In the genomic region with DNA sequence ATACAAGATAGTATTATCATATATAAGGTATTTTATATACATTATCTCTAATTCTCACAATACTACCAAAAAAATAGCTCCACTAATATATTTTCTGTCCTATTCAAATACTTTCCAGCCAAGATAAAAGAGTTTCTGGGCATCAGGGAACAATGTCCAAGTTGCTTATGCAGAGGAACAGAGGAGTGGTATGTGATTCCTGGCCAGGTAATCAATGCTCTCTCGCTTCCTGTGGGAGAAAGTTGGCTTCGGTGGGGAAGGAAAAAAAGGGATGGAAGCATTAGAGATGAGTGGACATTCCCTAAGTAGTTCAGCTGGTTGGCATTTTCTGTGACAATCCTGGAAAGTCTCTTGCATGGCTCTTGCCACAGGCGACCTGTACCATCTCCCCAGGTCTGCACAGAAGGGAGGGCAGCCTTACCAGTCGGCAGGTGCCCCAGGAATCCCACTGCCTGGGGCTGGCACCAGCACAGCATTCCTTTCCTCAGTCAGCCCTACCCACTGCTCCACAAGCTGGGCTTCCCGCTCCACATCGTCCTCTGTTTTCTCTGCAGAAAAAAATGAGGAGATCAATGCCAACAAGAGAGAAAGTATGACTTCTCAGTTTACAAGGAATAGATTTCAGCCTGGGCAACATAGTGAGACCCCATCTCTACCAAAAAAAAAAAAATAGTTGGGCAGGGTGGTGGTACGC, we compare ENCODE assay signal across 1 cellular context.
TF ChIP-seq lines count a peak whose summit lies in the region.

No MANE protein-coding gene starts in this region.

TF ChIP-seq in HepG2, 621 proteins besides CTCF, POLR2A, EP300 and RAD21 (continued from another document):
- TF ChIP-seq, protein P1, sequence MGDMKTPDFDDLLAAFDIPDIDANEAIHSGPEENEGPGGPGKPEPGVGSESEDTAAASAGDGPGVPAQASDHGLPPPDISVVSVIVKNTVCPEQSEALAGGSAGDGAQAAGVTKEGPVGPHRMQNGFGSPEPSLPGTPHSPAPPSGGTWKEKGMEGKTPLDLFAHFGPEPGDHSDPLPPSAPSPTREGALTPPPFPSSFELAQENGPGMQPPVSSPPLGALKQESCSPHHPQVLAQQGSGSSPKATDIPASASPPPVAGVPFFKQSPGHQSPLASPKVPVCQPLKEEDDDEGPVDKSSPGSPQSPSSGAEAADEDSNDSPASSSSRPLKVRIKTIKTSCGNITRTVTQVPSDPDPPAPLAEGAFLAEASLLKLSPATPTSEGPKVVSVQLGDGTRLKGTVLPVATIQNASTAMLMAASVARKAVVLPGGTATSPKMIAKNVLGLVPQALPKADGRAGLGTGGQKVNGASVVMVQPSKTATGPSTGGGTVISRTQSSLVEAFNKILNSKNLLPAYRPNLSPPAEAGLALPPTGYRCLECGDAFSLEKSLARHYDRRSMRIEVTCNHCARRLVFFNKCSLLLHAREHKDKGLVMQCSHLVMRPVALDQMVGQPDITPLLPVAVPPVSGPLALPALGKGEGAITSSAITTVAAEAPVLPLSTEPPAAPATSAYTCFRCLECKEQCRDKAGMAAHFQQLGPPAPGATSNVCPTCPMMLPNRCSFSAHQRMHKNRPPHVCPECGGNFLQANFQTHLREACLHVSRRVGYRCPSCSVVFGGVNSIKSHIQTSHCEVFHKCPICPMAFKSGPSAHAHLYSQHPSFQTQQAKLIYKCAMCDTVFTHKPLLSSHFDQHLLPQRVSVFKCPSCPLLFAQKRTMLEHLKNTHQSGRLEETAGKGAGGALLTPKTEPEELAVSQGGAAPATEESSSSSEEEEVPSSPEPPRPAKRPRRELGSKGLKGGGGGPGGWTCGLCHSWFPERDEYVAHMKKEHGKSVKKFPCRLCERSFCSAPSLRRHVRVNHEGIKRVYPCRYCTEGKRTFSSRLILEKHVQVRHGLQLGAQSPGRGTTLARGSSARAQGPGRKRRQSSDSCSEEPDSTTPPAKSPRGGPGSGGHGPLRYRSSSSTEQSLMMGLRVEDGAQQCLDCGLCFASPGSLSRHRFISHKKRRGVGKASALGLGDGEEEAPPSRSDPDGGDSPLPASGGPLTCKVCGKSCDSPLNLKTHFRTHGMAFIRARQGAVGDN (CRISPR knock-in tag; IDR thresholded peaks at IDR 0.05) = peak; percentile 33
- TF ChIP-seq MATR3 (CRISPR knock-in tag; IDR thresholded peaks at IDR 0.05) (no peak), HOXD1 (CRISPR knock-in tag; IDR thresholded peaks at IDR 0.05) (no peak), SIN3B (IDR thresholded peaks at IDR 0.05; ENCODE audit: low read length) (no peak), CENPT (CRISPR knock-in tag; IDR thresholded peaks at IDR 0.05; ENCODE audit: low read depth) (no peak), FOXK1 (CRISPR knock-in tag; IDR thresholded peaks at IDR 0.05; ENCODE audit: borderline replicate concordance, low read depth) (no peak), HMG20A (CRISPR knock-in tag; IDR thresholded peaks at IDR 0.05; ENCODE audit: borderline replicate concordance) (no peak), ZNF652 (CRISPR knock-in tag; IDR thresholded peaks at IDR 0.05; ENCODE audit: borderline replicate concordance, low read depth) (no peak), NFATC3 (CRISPR knock-in tag; IDR thresholded peaks at IDR 0.05) (no peak), ZNF451 (CRISPR knock-in tag; IDR thresholded peaks at IDR 0.05) (no peak), ZNF121 (CRISPR knock-in tag; IDR thresholded peaks at IDR 0.05) (peak; percentile 87), ZNF20 (CRISPR knock-in tag; IDR thresholded peaks at IDR 0.05) (no peak), HIVEP1 (CRISPR knock-in tag; IDR thresholded peaks at IDR 0.05) (no peak), THAP11 (CRISPR knock-in tag; IDR thresholded peaks at IDR 0.05) (no peak), TEAD3 (CRISPR knock-in tag; optimal IDR thresholded peaks at IDR 0.05; ENCODE audit: borderline replicate concordance) (peak; percentile 13), ZNF160 (CRISPR knock-in tag; IDR thresholded peaks at IDR 0.05) (no peak), ZNF224 (CRISPR knock-in tag; IDR thresholded peaks at IDR 0.05) (no peak), ETV5 (CRISPR knock-in tag; IDR thresholded peaks at IDR 0.05; ENCODE audit: borderline replicate concordance) (peak; percentile 53; the same call in 1 of the 2 replicates)
- TF ChIP-seq, protein P2, sequence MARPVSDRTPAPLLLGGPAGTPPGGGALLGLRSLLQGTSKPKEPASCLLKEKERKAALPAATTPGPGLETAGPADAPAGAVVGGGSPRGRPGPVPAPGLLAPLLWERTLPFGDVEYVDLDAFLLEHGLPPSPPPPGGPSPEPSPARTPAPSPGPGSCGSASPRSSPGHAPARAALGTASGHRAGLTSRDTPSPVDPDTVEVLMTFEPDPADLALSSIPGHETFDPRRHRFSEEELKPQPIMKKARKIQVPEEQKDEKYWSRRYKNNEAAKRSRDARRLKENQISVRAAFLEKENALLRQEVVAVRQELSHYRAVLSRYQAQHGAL (CRISPR knock-in tag; IDR thresholded peaks at IDR 0.05; ENCODE audit: not compliant biosample characterization) = no peak
- TF ChIP-seq, protein P3, sequence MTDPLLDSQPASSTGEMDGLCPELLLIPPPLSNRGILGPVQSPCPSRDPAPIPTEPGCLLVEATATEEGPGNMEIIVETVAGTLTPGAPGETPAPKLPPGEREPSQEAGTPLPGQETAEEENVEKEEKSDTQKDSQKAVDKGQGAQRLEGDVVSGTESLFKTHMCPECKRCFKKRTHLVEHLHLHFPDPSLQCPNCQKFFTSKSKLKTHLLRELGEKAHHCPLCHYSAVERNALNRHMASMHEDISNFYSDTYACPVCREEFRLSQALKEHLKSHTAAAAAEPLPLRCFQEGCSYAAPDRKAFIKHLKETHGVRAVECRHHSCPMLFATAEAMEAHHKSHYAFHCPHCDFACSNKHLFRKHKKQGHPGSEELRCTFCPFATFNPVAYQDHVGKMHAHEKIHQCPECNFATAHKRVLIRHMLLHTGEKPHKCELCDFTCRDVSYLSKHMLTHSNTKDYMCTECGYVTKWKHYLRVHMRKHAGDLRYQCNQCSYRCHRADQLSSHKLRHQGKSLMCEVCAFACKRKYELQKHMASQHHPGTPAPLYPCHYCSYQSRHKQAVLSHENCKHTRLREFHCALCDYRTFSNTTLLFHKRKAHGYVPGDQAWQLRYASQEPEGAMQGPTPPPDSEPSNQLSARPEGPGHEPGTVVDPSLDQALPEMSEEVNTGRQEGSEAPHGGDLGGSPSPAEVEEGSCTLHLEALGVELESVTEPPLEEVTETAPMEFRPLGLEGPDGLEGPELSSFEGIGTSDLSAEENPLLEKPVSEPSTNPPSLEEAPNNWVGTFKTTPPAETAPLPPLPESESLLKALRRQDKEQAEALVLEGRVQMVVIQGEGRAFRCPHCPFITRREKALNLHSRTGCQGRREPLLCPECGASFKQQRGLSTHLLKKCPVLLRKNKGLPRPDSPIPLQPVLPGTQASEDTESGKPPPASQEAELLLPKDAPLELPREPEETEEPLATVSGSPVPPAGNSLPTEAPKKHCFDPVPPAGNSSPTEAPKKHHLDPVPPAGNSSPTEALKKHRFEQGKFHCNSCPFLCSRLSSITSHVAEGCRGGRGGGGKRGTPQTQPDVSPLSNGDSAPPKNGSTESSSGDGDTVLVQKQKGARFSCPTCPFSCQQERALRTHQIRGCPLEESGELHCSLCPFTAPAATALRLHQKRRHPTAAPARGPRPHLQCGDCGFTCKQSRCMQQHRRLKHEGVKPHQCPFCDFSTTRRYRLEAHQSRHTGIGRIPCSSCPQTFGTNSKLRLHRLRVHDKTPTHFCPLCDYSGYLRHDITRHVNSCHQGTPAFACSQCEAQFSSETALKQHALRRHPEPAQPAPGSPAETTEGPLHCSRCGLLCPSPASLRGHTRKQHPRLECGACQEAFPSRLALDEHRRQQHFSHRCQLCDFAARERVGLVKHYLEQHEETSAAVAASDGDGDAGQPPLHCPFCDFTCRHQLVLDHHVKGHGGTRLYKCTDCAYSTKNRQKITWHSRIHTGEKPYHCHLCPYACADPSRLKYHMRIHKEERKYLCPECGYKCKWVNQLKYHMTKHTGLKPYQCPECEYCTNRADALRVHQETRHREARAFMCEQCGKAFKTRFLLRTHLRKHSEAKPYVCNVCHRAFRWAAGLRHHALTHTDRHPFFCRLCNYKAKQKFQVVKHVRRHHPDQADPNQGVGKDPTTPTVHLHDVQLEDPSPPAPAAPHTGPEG (CRISPR knock-in tag; IDR thresholded peaks at IDR 0.05) = no peak
- TF ChIP-seq, protein P4, sequence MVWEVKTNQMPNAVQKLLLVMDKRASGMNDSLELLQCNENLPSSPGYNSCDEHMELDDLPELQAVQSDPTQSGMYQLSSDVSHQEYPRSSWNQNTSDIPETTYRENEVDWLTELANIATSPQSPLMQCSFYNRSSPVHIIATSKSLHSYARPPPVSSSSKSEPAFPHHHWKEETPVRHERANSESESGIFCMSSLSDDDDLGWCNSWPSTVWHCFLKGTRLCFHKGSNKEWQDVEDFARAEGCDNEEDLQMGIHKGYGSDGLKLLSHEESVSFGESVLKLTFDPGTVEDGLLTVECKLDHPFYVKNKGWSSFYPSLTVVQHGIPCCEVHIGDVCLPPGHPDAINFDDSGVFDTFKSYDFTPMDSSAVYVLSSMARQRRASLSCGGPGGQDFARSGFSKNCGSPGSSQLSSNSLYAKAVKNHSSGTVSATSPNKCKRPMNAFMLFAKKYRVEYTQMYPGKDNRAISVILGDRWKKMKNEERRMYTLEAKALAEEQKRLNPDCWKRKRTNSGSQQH (CRISPR knock-in tag; IDR thresholded peaks at IDR 0.05; ENCODE audit: low read depth) = no peak
- TF ChIP-seq, protein P5, sequence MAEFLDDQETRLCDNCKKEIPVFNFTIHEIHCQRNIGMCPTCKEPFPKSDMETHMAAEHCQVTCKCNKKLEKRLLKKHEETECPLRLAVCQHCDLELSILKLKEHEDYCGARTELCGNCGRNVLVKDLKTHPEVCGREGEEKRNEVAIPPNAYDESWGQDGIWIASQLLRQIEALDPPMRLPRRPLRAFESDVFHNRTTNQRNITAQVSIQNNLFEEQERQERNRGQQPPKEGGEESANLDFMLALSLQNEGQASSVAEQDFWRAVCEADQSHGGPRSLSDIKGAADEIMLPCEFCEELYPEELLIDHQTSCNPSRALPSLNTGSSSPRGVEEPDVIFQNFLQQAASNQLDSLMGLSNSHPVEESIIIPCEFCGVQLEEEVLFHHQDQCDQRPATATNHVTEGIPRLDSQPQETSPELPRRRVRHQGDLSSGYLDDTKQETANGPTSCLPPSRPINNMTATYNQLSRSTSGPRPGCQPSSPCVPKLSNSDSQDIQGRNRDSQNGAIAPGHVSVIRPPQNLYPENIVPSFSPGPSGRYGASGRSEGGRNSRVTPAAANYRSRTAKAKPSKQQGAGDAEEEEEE (CRISPR knock-in tag; IDR thresholded peaks at IDR 0.05; ENCODE audit: borderline replicate concordance) = no peak
- TF ChIP-seq, protein P6, sequence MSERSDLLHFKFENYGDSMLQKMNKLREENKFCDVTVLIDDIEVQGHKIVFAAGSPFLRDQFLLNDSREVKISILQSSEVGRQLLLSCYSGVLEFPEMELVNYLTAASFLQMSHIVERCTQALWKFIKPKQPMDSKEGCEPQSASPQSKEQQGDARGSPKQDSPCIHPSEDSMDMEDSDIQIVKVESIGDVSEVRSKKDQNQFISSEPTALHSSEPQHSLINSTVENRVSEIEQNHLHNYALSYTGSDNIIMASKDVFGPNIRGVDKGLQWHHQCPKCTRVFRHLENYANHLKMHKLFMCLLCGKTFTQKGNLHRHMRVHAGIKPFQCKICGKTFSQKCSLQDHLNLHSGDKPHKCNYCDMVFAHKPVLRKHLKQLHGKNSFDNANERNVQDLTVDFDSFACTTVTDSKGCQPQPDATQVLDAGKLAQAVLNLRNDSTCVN (CRISPR knock-in tag; IDR thresholded peaks at IDR 0.05; ENCODE audit: borderline replicate concordance) = no peak
- TF ChIP-seq, protein P7, sequence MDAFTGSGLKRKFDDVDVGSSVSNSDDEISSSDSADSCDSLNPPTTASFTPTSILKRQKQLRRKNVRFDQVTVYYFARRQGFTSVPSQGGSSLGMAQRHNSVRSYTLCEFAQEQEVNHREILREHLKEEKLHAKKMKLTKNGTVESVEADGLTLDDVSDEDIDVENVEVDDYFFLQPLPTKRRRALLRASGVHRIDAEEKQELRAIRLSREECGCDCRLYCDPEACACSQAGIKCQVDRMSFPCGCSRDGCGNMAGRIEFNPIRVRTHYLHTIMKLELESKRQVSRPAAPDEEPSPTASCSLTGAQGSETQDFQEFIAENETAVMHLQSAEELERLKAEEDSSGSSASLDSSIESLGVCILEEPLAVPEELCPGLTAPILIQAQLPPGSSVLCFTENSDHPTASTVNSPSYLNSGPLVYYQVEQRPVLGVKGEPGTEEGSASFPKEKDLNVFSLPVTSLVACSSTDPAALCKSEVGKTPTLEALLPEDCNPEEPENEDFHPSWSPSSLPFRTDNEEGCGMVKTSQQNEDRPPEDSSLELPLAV (CRISPR knock-in tag; conservative IDR thresholded peaks at IDR 0.05; ENCODE audit: low read depth) = no peak
- TF ChIP-seq, protein P8, sequence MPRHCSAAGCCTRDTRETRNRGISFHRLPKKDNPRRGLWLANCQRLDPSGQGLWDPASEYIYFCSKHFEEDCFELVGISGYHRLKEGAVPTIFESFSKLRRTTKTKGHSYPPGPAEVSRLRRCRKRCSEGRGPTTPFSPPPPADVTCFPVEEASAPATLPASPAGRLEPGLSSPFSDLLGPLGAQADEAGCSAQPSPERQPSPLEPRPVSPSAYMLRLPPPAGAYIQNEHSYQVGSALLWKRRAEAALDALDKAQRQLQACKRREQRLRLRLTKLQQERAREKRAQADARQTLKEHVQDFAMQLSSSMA (CRISPR knock-in tag; IDR thresholded peaks at IDR 0.05) = no peak
- TF ChIP-seq, protein P9, sequence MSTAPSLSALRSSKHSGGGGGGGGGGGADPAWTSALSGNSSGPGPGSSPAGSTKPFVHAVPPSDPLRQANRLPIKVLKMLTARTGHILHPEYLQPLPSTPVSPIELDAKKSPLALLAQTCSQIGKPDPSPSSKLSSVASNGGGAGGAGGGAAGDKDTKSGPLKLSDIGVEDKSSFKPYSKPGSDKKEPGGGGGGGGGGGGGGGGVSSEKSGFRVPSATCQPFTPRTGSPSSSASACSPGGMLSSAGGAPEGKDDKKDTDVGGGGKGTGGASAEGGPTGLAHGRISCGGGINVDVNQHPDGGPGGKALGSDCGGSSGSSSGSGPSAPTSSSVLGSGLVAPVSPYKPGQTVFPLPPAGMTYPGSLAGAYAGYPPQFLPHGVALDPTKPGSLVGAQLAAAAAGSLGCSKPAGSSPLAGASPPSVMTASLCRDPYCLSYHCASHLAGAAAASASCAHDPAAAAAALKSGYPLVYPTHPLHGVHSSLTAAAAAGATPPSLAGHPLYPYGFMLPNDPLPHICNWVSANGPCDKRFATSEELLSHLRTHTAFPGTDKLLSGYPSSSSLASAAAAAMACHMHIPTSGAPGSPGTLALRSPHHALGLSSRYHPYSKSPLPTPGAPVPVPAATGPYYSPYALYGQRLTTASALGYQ (CRISPR knock-in tag; IDR thresholded peaks at IDR 0.05) = no peak
- TF ChIP-seq, protein P10, sequence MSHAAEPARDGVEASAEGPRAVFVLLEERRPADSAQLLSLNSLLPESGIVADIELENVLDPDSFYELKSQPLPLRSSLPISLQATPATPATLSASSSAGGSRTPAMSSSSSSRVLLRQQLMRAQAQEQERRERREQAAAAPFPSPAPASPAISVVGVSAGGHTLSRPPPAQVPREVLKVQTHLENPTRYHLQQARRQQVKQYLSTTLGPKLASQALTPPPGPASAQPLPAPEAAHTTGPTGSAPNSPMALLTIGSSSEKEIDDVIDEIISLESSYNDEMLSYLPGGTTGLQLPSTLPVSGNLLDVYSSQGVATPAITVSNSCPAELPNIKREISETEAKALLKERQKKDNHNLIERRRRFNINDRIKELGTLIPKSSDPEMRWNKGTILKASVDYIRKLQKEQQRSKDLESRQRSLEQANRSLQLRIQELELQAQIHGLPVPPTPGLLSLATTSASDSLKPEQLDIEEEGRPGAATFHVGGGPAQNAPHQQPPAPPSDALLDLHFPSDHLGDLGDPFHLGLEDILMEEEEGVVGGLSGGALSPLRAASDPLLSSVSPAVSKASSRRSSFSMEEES (CRISPR knock-in tag; IDR thresholded peaks at IDR 0.05) = no peak
